ENCODE assay signal across 8 cellular contexts in the genomic region with DNA sequence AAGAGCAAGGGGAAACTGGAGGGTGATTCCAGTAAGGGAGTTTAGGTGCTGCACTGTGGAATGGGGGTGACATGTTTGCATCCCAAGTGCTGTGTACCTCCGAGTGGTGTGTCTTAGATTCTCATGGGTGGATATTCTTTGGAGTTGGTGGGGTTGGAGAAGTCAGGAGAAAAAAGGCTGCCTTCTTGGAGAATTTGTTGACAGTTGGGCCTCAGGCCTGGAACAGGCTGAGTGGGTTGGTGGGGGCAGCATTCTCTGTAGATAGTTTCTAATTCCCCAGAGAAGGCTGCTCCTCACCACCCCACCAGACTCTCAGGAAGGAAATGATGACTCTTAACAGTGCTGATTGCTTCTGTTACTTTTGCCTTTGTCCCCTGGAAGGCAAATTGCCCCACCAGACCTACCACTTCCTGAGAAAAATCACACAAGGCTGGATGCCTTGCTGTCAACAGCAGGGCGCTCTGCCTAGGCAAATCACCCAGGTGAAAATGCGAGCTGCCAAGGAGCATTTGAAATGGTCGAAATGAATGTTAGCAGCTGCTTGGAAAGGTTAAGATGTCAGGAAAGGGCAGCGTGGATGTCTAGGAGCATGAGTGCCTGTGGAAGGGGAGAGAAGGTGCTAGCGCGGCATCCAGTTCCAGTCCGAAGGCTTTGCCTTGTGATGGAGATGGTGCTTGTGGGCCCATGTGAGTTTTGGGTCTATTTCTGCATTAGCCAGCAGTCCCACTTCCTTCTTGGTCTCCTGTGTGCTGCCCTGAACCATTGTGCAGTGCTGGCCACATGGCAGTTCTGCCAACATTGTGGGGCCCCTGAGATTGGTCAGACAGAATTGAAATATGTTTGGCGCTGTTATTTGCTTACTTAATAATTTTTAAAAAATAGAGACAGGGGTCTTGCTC. TPM values are rescaled to one million over a fixed set of nuclear protein-coding genes. Genes with fewer than 3 reads are reported as not detected.
DNase-seq lines count a peak whose midpoint lies in the region; ATAC-seq and TF ChIP-seq lines count a peak whose summit lies in the region.

No MANE protein-coding gene starts in this region.

- no peak overlapping the region for H3K4me3 Mint-ChIP-seq in brain

- H3K27ac Mint-ChIP-seq in brain: peak overlapping the region; percentile 19 to 71 (median 46)

- ATAC-seq in GM18873 (IDR thresholded peaks at IDR 0.05; ENCODE audit: low FRiP score, unreplicated experiment) (peak; percentile 86), HG02840 (IDR thresholded peaks at IDR 0.05; ENCODE audit: low FRiP score, unreplicated experiment) (peak; percentile 82)

- H3K9ac ChIP-seq in OCI-LY3 (ENCODE audit: low read length): no peak overlapping the region

- peaks cover 9% of the 10 kb centered on the region for H3K36me3 Mint-ChIP-seq in brain

- H3K9me3 Mint-ChIP-seq in brain: no peaks in the 10 kb centered on the region

- H4K20me1 ChIP-seq in OCI-LY3 (ENCODE audit: insufficient read depth, low read length): peaks cover 82% of the 10 kb centered on the region

- no peaks in the 10 kb centered on the region for H3K27me3 Mint-ChIP-seq in brain

- peaks cover 75% of the 10 kb centered on the region for H3K79me2 ChIP-seq in OCI-LY3 (ENCODE audit: low read length)

- no peak overlapping the region for H2AFZ ChIP-seq in OCI-LY3 (ENCODE audit: low read depth, low read length)

- peak; percentile 27 for DNase-seq in stimulated activated CD4-positive, alpha-beta T cell treated with anti-CD3 and anti-CD28 coated beads, Interleukin-12 subunit alpha, Interleukin-12 subunit beta, amount 100 ng/mL, for 4 hours
- DNase-seq in retina: no peak
- no peak for DNase-seq in HuH-7.5 (ENCODE audit: low spot score)
- DNase-seq in NCI-H1105 treated with DMSO at 0.1 percent for 48 hours (lab: John Stamatoyannopoulos, UW): no peak

- H3K9me3 ChIP-seq in OCI-LY3 (ENCODE audit: insufficient read depth, low read length): no peaks in the 10 kb centered on the region

- H3K4me1 ChIP-seq in OCI-LY3 (ENCODE audit: low read length): peaks cover 11% of the 10 kb centered on the region

- peak overlapping the region; percentile 38 for H3K27ac ChIP-seq in OCI-LY3 (ENCODE audit: low read length)

- no peak overlapping the region for H3K4me3 ChIP-seq in OCI-LY3 (ENCODE audit: low read length)

- H3K4me2 ChIP-seq in OCI-LY3 (ENCODE audit: low read length): peak overlapping the region; percentile 22; the same call in 1 of the 2 replicates

- H3K4me1 Mint-ChIP-seq in brain: peaks cover 24% of the 10 kb centered on the region

- TF ChIP-seq CTCF in OCI-LY3 (IDR thresholded peaks at IDR 0.05; ENCODE audit: low read depth, low read length): no peak
- no peak for TF ChIP-seq CTCF in brain (conservative IDR thresholded peaks at IDR 0.05)

- peaks cover 73% of the 10 kb centered on the region for H3K36me3 ChIP-seq in OCI-LY3 (replicated peaks; ENCODE audit: low read depth, low read length)

- no peaks in the 10 kb centered on the region for H3K27me3 ChIP-seq in OCI-LY3 (ENCODE audit: low read depth, low read length)

RNA-seq across cellular contexts. Expression of a gene that starts 30.4 kb away (rescaled TPM):
- 29.0 TPM for polyA plus RNA-seq in brain (ENCODE audit: insufficient read depth, low read depth, low replicate concordance)
